ENCODE assay signal across 8 cellular contexts in genomic region chr18:35580748-35581534, GRCh38. TPM values are rescaled to one million over a fixed set of nuclear protein-coding genes. Genes with fewer than 3 reads are reported as not detected.
DNase-seq lines count a peak whose midpoint lies in the region; ATAC-seq, FAIRE-seq and TF ChIP-seq lines count a peak whose summit lies in the region.

No MANE protein-coding gene starts in this region.

- peak overlapping the region in 3 of 4 donors; percentile 80 to 88 (median 81) for H3K4me3 Mint-ChIP-seq in CD4-positive, CD25-positive, alpha-beta regulatory T cell

- H3K9me3 Mint-ChIP-seq in CD4-positive, CD25-positive, alpha-beta regulatory T cell = peaks cover 0 to 2% (median 0%) of the 10 kb centered on the region in 7 donors
- H3K9me3 Mint-ChIP-seq in activated naive CD4-positive, alpha-beta T cell treated with anti-CD3 and anti-CD28 coated beads, Interleukin-2, amount 50 U/mL, for 72 hours = peaks cover 0 to 21% of the 10 kb centered on the region in 2 donors

- no peaks in the 10 kb centered on the region for H3K27me3 Mint-ChIP-seq in CD4-positive, CD25-positive, alpha-beta regulatory T cell

- no peak for FAIRE-seq in pancreas (lab: Jason Lieb, UNC)

- peak overlapping the region; percentile 64 for H3K27ac ChIP-seq in CD4-positive, CD25-positive, alpha-beta regulatory T cell (ENCODE audit: insufficient read depth, low read length, poor library complexity, severe bottlenecking)
- H3K27ac ChIP-seq in SJSA1 (peak overlapping the region; percentile 69), cardiac muscle cell (peak overlapping the region; percentile 88), pancreas (peak overlapping the region; percentile 79 to 93 (median 92))

- peaks cover 5% of the 10 kb centered on the region for H3K36me3 Mint-ChIP-seq in CD4-positive, CD25-positive, alpha-beta regulatory T cell
- H3K36me3 Mint-ChIP-seq in activated naive CD4-positive, alpha-beta T cell treated with anti-CD3 and anti-CD28 coated beads, Interleukin-2, amount 50 U/mL, for 72 hours = peaks cover 0 to 35% of the 10 kb centered on the region in 2 donors

- no peak overlapping the region for H3K27ac Mint-ChIP-seq in CD4-positive, CD25-positive, alpha-beta regulatory T cell
- H3K27ac Mint-ChIP-seq in activated naive CD4-positive, alpha-beta T cell treated with anti-CD3 and anti-CD28 coated beads, Interleukin-2, amount 50 U/mL, for 72 hours = no peak overlapping the region

- ATAC-seq in CD4-positive, CD25-positive, alpha-beta regulatory T cell (ENCODE audit: low read depth in 2 of 2) = peak; percentile 67 to 75
- ATAC-seq in GM19324 (IDR thresholded peaks at IDR 0.05; ENCODE audit: low FRiP score, unreplicated experiment) = peak; percentile 66
- peak; percentile 21 for ATAC-seq in HG03469 (IDR thresholded peaks at IDR 0.05; ENCODE audit: unreplicated experiment)
- ATAC-seq in activated naive CD4-positive, alpha-beta T cell treated with anti-CD3 and anti-CD28 coated beads, Interleukin-2, amount 50 U/mL, for 72 hours = peak; percentile 47 to 76
- peak; percentile 81 to 86 (median 84) for ATAC-seq in pancreas

- no peaks in the 10 kb centered on the region for H3K9me3 ChIP-seq in CD4-positive, CD25-positive, alpha-beta regulatory T cell (ENCODE audit: control insufficient read depth in 2 of 2, low read length in 2 of 2)
- H3K9me3 ChIP-seq in SJSA1 (replicated peaks) (no peaks in the 10 kb centered on the region; the same call in 1 of the 2 replicates), cardiac muscle cell (ENCODE audit: low read depth) (no peaks in the 10 kb centered on the region), pancreas (no peaks in the 10 kb centered on the region)

- no peak for TF ChIP-seq CTCF in cardiac muscle cell (IDR thresholded peaks at IDR 0.05; ENCODE audit: low read depth, low read length)
- TF ChIP-seq CTCF in pancreas (IDR thresholded peaks at IDR 0.05) = no peak

- 0% methylated on average over 10 to 94 of the region's 94 CpGs for WGBS in pancreas, 2 donors

- H3K4me1 Mint-ChIP-seq in CD4-positive, CD25-positive, alpha-beta regulatory T cell = peaks cover 5 to 63% (median 29%) of the 10 kb centered on the region in 4 donors

- peak; percentile 48 to 62 (median 60) for DNase-seq in CD4-positive, CD25-positive, alpha-beta regulatory T cell
- DNase-seq in SJSA1 (ENCODE audit: low read depth in 1 of 2, low spot score in 2 of 2) = peak; percentile 55 to 71
- DNase-seq in activated naive CD4-positive, alpha-beta T cell treated with anti-CD3 and anti-CD28 coated beads, Interleukin-2, amount 50 U/mL, for 72 hours (ENCODE audit: low spot score in 2 of 2) = peak; percentile 62 to 72
- DNase-seq in cardiac muscle cell (ENCODE audit: low read depth in 1 of 2, low spot score in 1 of 2) = peak; percentile 68 to 88
- peak; percentile 49 to 84 (median 62) for DNase-seq in pancreas
- peak; percentile 50 for DNase-seq in ureter (ENCODE audit: low spot score)

- H3K4me3 ChIP-seq in CD4-positive, CD25-positive, alpha-beta regulatory T cell (ENCODE audit: low read depth, low read length) = peak overlapping the region; percentile 34
- peak overlapping the region; percentile 96 for H3K4me3 ChIP-seq in SJSA1
- H3K4me3 ChIP-seq in cardiac muscle cell = peak overlapping the region; percentile 69
- H3K4me3 ChIP-seq in pancreas = peak overlapping the region; percentile 50 to 82 (median 74)

- H3K27me3 ChIP-seq in CD4-positive, CD25-positive, alpha-beta regulatory T cell (ENCODE audit: control insufficient read depth, insufficient read depth, low read length) = no peaks in the 10 kb centered on the region
- H3K27me3 ChIP-seq in SJSA1 (replicated peaks) = no peaks in the 10 kb centered on the region
- no peaks in the 10 kb centered on the region for H3K27me3 ChIP-seq in cardiac muscle cell
- H3K27me3 ChIP-seq in pancreas = no peaks in the 10 kb centered on the region

- peaks cover 29% of the 10 kb centered on the region for H3K4me1 ChIP-seq in CD4-positive, CD25-positive, alpha-beta regulatory T cell (ENCODE audit: control insufficient read depth, insufficient read depth, low read length, poor library complexity, severe bottlenecking)
- H3K4me1 ChIP-seq in SJSA1 (replicated peaks) = peaks cover 12% of the 10 kb centered on the region; the same call in 1 of the 2 replicates
- H3K4me1 ChIP-seq in cardiac muscle cell (ENCODE audit: low read depth) = peaks cover 15% of the 10 kb centered on the region
- peaks cover 0 to 11% (median 9%) of the 10 kb centered on the region in 3 donors for H3K4me1 ChIP-seq in pancreas

- H3K36me3 ChIP-seq in CD4-positive, CD25-positive, alpha-beta regulatory T cell (ENCODE audit: control insufficient read depth, insufficient read depth, low read length) = no peaks in the 10 kb centered on the region
- H3K36me3 ChIP-seq in SJSA1 (peaks cover 5% of the 10 kb centered on the region), cardiac muscle cell (no peaks in the 10 kb centered on the region), pancreas (no peaks in the 10 kb centered on the region)

- intact Hi-C loops in pancreas (cut with DNase I) = no loop called here

RNA-seq across cellular contexts. Expression of gene GALNT1, which starts 0.6 kb away (rescaled TPM):
- total RNA-seq in CD4-positive, CD25-positive, alpha-beta regulatory T cell = 22.7 TPM
- 10 to 100 TPM; 18.8 to 49.6 (median 29.2) TPM for polyA plus RNA-seq in CD4-positive, CD25-positive, alpha-beta regulatory T cell
- 117 and 121 TPM in 2 replicates for total RNA-seq in SJSA1 (2014; rRNA removed; shearing (Covaris generic))
- total RNA-seq in activated naive CD4-positive, alpha-beta T cell treated with anti-CD3 and anti-CD28 coated beads, Interleukin-2, amount 50 U/mL, for 72 hours = 10 to 100 TPM; 16.4 to 47.6 TPM
- total RNA-seq in cardiac muscle cell (47.4 and 49.4 TPM in 2 replicates), pancreas (10 to 100 TPM; 22.6 to 59.6 (median 31.4) TPM), ureter (115 TPM)
- polyA plus RNA-seq in cardiac muscle cell (110 and 113 TPM in 2 replicates), pancreas (10 to 100 TPM in 1 of 2 donors, 1 to 10 TPM in 1; 6.8 to 12.5 TPM)

Comparison
In these comparisons a context has a peak if more than half of its experiments do, and no peak if none do; other contexts are left out.
1. Peak in every context shown above with its lines: DNase-seq, ATAC-seq, H3K4me3 ChIP-seq and H3K27ac ChIP-seq.
2. ATAC-seq: peak in every context shown above with its lines; median percentile 84 in pancreas; 71 in CD4-positive, CD25-positive, alpha-beta regulatory T cell; 66 in GM19324; 62 in activated naive CD4-positive, alpha-beta T cell treated with anti-CD3 and anti-CD28 coated beads, Interleukin-2, amount 50 U/mL, for 72 hours; 21 in HG03469.
3. H3K4me3 ChIP-seq: peak in every context shown above with its lines; median percentile 96 in SJSA1; 74 in pancreas; 69 in cardiac muscle cell; 34 in CD4-positive, CD25-positive, alpha-beta regulatory T cell.